ENCODE assay signal across 29 cellular contexts in genomic region chr3:98199020-98199419, GRCh38. TPM values are rescaled to one million over a fixed set of nuclear protein-coding genes. Genes with fewer than 3 reads are reported as not detected.
"Had no signal": no experiment of that assay in that cellular context is flagged by ENCODE, and none has a peak within 500 bp of the region (broad histone marks: within the 10 kb centered on the region; RNA-seq: fewer than 3 reads in every experiment).

No MANE protein-coding gene starts in this region.

- H3K4me3 ChIP-seq: breast epithelium, esophagus squamous epithelium, neural progenitor cell, psoas muscle, right atrium auricular region, stomach, suprapubic skin, tibial artery, upper lobe of right lung had no signal

- H3K27me3 ChIP-seq: breast epithelium, esophagus squamous epithelium, neural progenitor cell, right atrium auricular region, stomach, suprapubic skin, tibial artery, upper lobe of right lung had no signal

- DNase-seq: activated CD4-positive, alpha-beta memory T cell treated with anti-CD3 and anti-CD28 coated beads, Interleukin-2, amount 10 ng/mL, durations not matched to agents 7 days and 5 days; activated CD4-positive, alpha-beta T cell treated with anti-CD3 and anti-CD28 coated beads for 1 hour; activated CD4-positive, alpha-beta T cell treated with anti-CD3 and anti-CD28 coated beads, Interleukin-2, amount 10 ng/mL, durations not matched to agents 7 days and 5 days; activated CD8-positive, alpha-beta memory T cell treated with anti-CD3 and anti-CD28 coated beads, Interleukin-2, amount 50 U/mL, for 48 hours; activated gamma-delta T cell; activated naive CD8-positive, alpha-beta T cell treated with anti-CD3 and anti-CD28 coated beads, Interleukin-2, amount 50 U/mL, for 24 hours; activated T-cell treated with anti-CD3 and anti-CD28 coated beads, Interleukin-2, amount 50 U/mL, for 24 hours; amygdala; dermis blood vessel endothelial cell; effector CD4-positive, alpha-beta T cell; esophagus squamous epithelium; foreskin melanocyte; left ventricle myocardium superior; naive thymus-derived CD8-positive, alpha-beta T cell; occipital lobe; psoas muscle; stimulated activated CD4-positive, alpha-beta T cell treated with anti-CD3 and anti-CD28 coated beads, Interleukin-15, amount 100 ng/mL, for 24 hours; stimulated activated CD4-positive, alpha-beta T cell treated with anti-CD3 and anti-CD28 coated beads, Interleukin-2, amount 100 ng/mL, for 24 hours; stimulated activated naive B cell treated with anti-CD40 and anti-IgM and Interleukin-4, amounts not matched to agents 10 μg/mL and 1 μg/mL and 100 μg/mL, for 72 hours; stomach; T-helper 17 cell; tibial artery; upper lobe of right lung had no signal

- H3K4me1 ChIP-seq: breast epithelium, esophagus squamous epithelium, neural progenitor cell, parathyroid adenoma, psoas muscle, right atrium auricular region, stomach, suprapubic skin, tibial artery, upper lobe of right lung had no signal

- H3K9ac ChIP-seq: neural progenitor cell, parathyroid adenoma had no signal

- H3K79me2 ChIP-seq: parathyroid adenoma had no signal

- H3K4me2 ChIP-seq: neural progenitor cell had no signal

- H3K27ac ChIP-seq: breast epithelium, epithelial cell of prostate, esophagus squamous epithelium, neural progenitor cell, parathyroid adenoma, psoas muscle, right atrium auricular region, stomach, suprapubic skin, tibial artery, upper lobe of right lung had no signal

- H3K36me3 ChIP-seq: breast epithelium, esophagus squamous epithelium, neural progenitor cell, right atrium auricular region, stomach, suprapubic skin, tibial artery, upper lobe of right lung had no signal

RNA-seq across cellular contexts. Expression of gene OR5H15, which starts 32.5 kb away (rescaled TPM):
- polyA plus RNA-seq: naive thymus-derived CD8-positive, alpha-beta T cell; stomach had no signal

RNA-seq across cellular contexts. Expression of gene OR5H14, which starts 51.7 kb away (rescaled TPM):
- polyA plus RNA-seq: naive thymus-derived CD8-positive, alpha-beta T cell; psoas muscle; stomach had no signal
